8 cellular contexts compared by ENCODE assay signal in genomic region chr13:113742000-113742441, GRCh38. TPM values are rescaled to one million over a fixed set of nuclear protein-coding genes. Genes with fewer than 3 reads are reported as not detected.
DNase-seq lines count a peak whose midpoint lies in the region; ATAC-seq, FAIRE-seq and TF ChIP-seq lines count a peak whose summit lies in the region.

No MANE protein-coding gene starts in this region.

- no peaks in the 10 kb centered on the region for H3K79me2 ChIP-seq in H1 (ENCODE audit: control insufficient read depth in 1 of 2, insufficient read depth in 2 of 2, low read length in 2 of 2)
- no peaks in the 10 kb centered on the region for H3K79me2 ChIP-seq in neural progenitor cell (ENCODE audit: low read depth)

- TF ChIP-seq CTCF in RWPE1 (conservative IDR thresholded peaks at IDR 0.05; ENCODE audit: low read depth) (no peak), H1 (IDR thresholded peaks at IDR 0.05; ENCODE audit: control extremely low read depth in 1 of 3, insufficient read depth in 1 of 3, low read depth in 1 of 3, low read length in 3 of 3) (peak in 2 of 3 experiments; percentile 48 to 72; a peak in 3 of 4 replicates), neural progenitor cell (IDR thresholded peaks at IDR 0.05) (peak; percentile 49)

- H2BK120ac ChIP-seq in H1 (replicated peaks; ENCODE audit: low read depth, low read length), result no peak overlapping the region

- FAIRE-seq in H1 (lab: Jason Lieb, UNC), result peak; percentile 36

- H3K4me1 Mint-ChIP-seq in neural progenitor cell, result peaks cover 19% of the 10 kb centered on the region

- H4K20me1 ChIP-seq in BLaER1 treated with 17β-estradiol and CSF1 and Interleukin-3, amounts not matched to agents 10 nM and 100 nM, result peaks cover 0 to 64% (median 32%) of the 10 kb centered on the region in 11 experiments; a peak in 18 of 22 replicates
- no peaks in the 10 kb centered on the region for H4K20me1 ChIP-seq in H1 (replicated peaks in 1 of 2; ENCODE audit: control insufficient read depth in 1 of 2, insufficient read depth in 2 of 2, low read length in 2 of 2)
- no peaks in the 10 kb centered on the region for H4K20me1 ChIP-seq in neural progenitor cell (ENCODE audit: low read depth)

- H3K23ac ChIP-seq in H1 (ENCODE audit: insufficient read length), result no peak overlapping the region

- peak overlapping the region in 5 of 10 experiments; percentile 2 to 25 (median 8); a peak in 3 of 20 replicates for H3K4me3 ChIP-seq in BLaER1 treated with 17β-estradiol and CSF1 and Interleukin-3, amounts not matched to agents 10 nM and 100 nM
- H3K4me3 ChIP-seq in H1 (ENCODE audit: extremely low read depth in 1 of 4, insufficient read depth in 2 of 4, low read depth in 3 of 4, low read length in 4 of 4) (no peak overlapping the region), neural progenitor cell (no peak overlapping the region)

- H4K8ac ChIP-seq in H1 (ENCODE audit: extremely low read depth, insufficient read depth, low read length), result no peak overlapping the region

- DNase-seq in HCEC 1CT (peak; percentile 60), RWPE1 (ENCODE audit: low spot score) (peak; percentile 67), H1 (ENCODE audit: low read depth in 1 of 2, low spot score in 2 of 2) (no peak), neural progenitor cell (ENCODE audit: low spot score) (peak; percentile 53), NCI-H146 (lab: John Stamatoyannopoulos, UW) (no peak), DMS114 treated with DMSO at 0.1 percent for 48 hours (lab: John Stamatoyannopoulos, UW; ENCODE audit: unreplicated experiment) (no peak)

- H3K36me3 Mint-ChIP-seq in neural progenitor cell, result no peaks in the 10 kb centered on the region

- TF ChIP-seq RAD21 in H1 (IDR thresholded peaks at IDR 0.05 in 1 of 2, conservative IDR thresholded peaks at IDR 0.05 in 1 of 2; ENCODE audit: low read depth in 2 of 2, low read length in 2 of 2), result peak; percentile 24 to 42; a peak in 1 of 4 replicates

- H4K91ac ChIP-seq in H1 (replicated peaks; ENCODE audit: insufficient read length, low read length), result no peak overlapping the region

- H3F3A ChIP-seq in neural progenitor cell (ENCODE audit: low read depth), result peaks cover 10% of the 10 kb centered on the region

- no peak overlapping the region for H2BK15ac ChIP-seq in H1 (ENCODE audit: low read length)

- WGBS in H1 (ENCODE audit: extremely low coverage in 1 of 2, insufficient coverage in 1 of 2, insufficient read length in 1 of 2, insufficient replicate concordance in 2 of 2, low coverage in 1 of 2, low lambda C conversion rate in 2 of 2, missing lambda C conversion rate in 1 of 2), 2 experiments, result 62% methylated on average over 13 of the region's 15 CpGs; no CpG with 5 or more reads in 1 of the 2 experiments

- CTCF ChIA-PET in RWPE1 (lab: Yijun Ruan, JAX) (interaction anchor here (1.4 kb wide), 1 partner anchor 10 kb away, joined by 4 read pairs; no protein-coding TSS in a partner anchor), H1 (lab: Charles Lee; ENCODE audit: partially characterized antibody) (interaction anchor here (0.7 to 3.9 kb wide), 19 partner anchors 10 to 253 kb away, joined by 3 to 32 read pairs (median 5); no protein-coding TSS in a partner anchor)

- no peaks in the 10 kb centered on the region for H3K79me1 ChIP-seq in H1 (ENCODE audit: low read depth, low read length)

- H2BK20ac ChIP-seq in H1 (ENCODE audit: low read length), result no peak overlapping the region

- no peak overlapping the region for H2AK5ac ChIP-seq in H1 (ENCODE audit: low read depth, low read length)

- H2AFZ ChIP-seq in H1 (ENCODE audit: low read length) (no peak overlapping the region), neural progenitor cell (replicated peaks) (no peak overlapping the region)

- H3K18ac ChIP-seq in H1 (ENCODE audit: extremely low read depth, low read length), result no peak overlapping the region

- H3K4ac ChIP-seq in H1 (replicated peaks; ENCODE audit: insufficient read length, low read depth, low read length), result no peak overlapping the region

- no peak overlapping the region for H3K56ac ChIP-seq in H1 (replicated peaks; ENCODE audit: insufficient read length, low read depth, low read length)

- no peak overlapping the region for H3K4me3 Mint-ChIP-seq in neural progenitor cell

- no peak overlapping the region for H2BK5ac ChIP-seq in H1 (ENCODE audit: low read depth, low read length)

- H3K23me2 ChIP-seq in H1 (ENCODE audit: low read depth, low read length), result 0 out of 2 replicates have a peak, but pooled peaks cover 2% of the 10 kb centered on the region

- no peak overlapping the region for H4K5ac ChIP-seq in H1 (ENCODE audit: insufficient read length, low read depth, low read length)

- no peaks in the 10 kb centered on the region for H3K36me3 ChIP-seq in BLaER1 treated with 17β-estradiol and CSF1 and Interleukin-3, amounts not matched to agents 10 nM and 100 nM
- H3K36me3 ChIP-seq in H1 (ENCODE audit: control insufficient read depth in 2 of 4, insufficient read depth in 4 of 4, low read length in 3 of 4) (no peaks in the 10 kb centered on the region), neural progenitor cell (no peaks in the 10 kb centered on the region)

- POLR2A ChIA-PET in RWPE1 (lab: Yijun Ruan, JAX; ENCODE audit: low non-redundant PET) (no interaction called here), H1 (lab: Charles Lee; ENCODE audit: partially characterized antibody) (interaction anchor here (1.4 kb wide), 1 partner anchor 18 kb away, joined by 3 read pairs; no protein-coding TSS in a partner anchor)

- no peak overlapping the region for H2BK12ac ChIP-seq in H1 (ENCODE audit: low read depth, low read length)

- TF ChIP-seq POLR2A in H1 (IDR thresholded peaks at IDR 0.05; ENCODE audit: control extremely low read depth in 1 of 2, low read depth in 2 of 2, low read length in 2 of 2), result no peak

- no peak for TF ChIP-seq EP300 in H1 (IDR thresholded peaks at IDR 0.05; ENCODE audit: borderline replicate concordance in 1 of 2, low read depth in 2 of 2, low read length in 2 of 2)

- peaks cover 11% of the 10 kb centered on the region for H3K27me3 Mint-ChIP-seq in neural progenitor cell (ENCODE audit: insufficient read depth, low read depth)

- H3K4me2 ChIP-seq in BLaER1 treated with 17β-estradiol and CSF1 and Interleukin-3, amounts not matched to agents 10 nM and 100 nM, result peak overlapping the region; percentile 66 to 97 (median 89)
- H3K4me2 ChIP-seq in H1 (ENCODE audit: insufficient read depth in 1 of 2, low read depth in 2 of 2, low read length in 2 of 2) (no peak overlapping the region), neural progenitor cell (no peak overlapping the region)

- H3K27me3 ChIP-seq in BLaER1 treated with 17β-estradiol and CSF1 and Interleukin-3, amounts not matched to agents 10 nM and 100 nM, result peaks cover 15 to 81% (median 41%) of the 10 kb centered on the region in 11 experiments; a peak in 21 of 22 replicates
- H3K27me3 ChIP-seq in H1 (replicated peaks in 1 of 4; ENCODE audit: control insufficient read depth in 3 of 4, extremely low read depth in 1 of 4, insufficient read depth in 3 of 4, low read length in 3 of 4) (no peaks in the 10 kb centered on the region), neural progenitor cell (no peaks in the 10 kb centered on the region)

- peaks cover 2% of the 10 kb centered on the region for H3K9me3 Mint-ChIP-seq in neural progenitor cell

- H3K14ac ChIP-seq in H1 (ENCODE audit: insufficient read length), result no peak overlapping the region

- H3K4me1 ChIP-seq in BLaER1 treated with 17β-estradiol and CSF1 and Interleukin-3, amounts not matched to agents 10 nM and 100 nM, result peaks cover 48 to 69% (median 60%) of the 10 kb centered on the region in 10 experiments
- H3K4me1 ChIP-seq in H1 (replicated peaks in 1 of 4; ENCODE audit: control insufficient read depth in 3 of 4, insufficient read depth in 4 of 4, low read length in 3 of 4) (peaks cover 0 to 8% (median 3%) of the 10 kb centered on the region in 4 experiments; a peak in 3 of 7 replicates), neural progenitor cell (peaks cover 3% of the 10 kb centered on the region)

- ATAC-seq in HG02981 (IDR thresholded peaks at IDR 0.05; ENCODE audit: unreplicated experiment), result no peak

- H3K9me3 ChIP-seq in BLaER1 treated with 17β-estradiol and CSF1 and Interleukin-3, amounts not matched to agents 10 nM and 100 nM (replicated peaks in 1 of 11), result no peaks in the 10 kb centered on the region
- H3K9me3 ChIP-seq in H1 (ENCODE audit: insufficient read depth in 2 of 2, low read depth in 1 of 2, low read length in 1 of 2), result no peaks in the 10 kb centered on the region
- H3K9me3 ChIP-seq in neural progenitor cell (ENCODE audit: low read depth), result no peaks in the 10 kb centered on the region

- H3K27ac Mint-ChIP-seq in neural progenitor cell, result no peak overlapping the region

- peak overlapping the region in 1 of 11 experiments; percentile 23; a peak in 1 of 22 replicates for H3K27ac ChIP-seq in BLaER1 treated with 17β-estradiol and CSF1 and Interleukin-3, amounts not matched to agents 10 nM and 100 nM
- peak overlapping the region; percentile 78 for H3K27ac ChIP-seq in RWPE1
- no peak overlapping the region for H3K27ac ChIP-seq in H1 (ENCODE audit: low read depth, low read length)
- H3K27ac ChIP-seq in neural progenitor cell, result no peak overlapping the region

- peak overlapping the region in 5 of 11 experiments; percentile 11 to 41 (median 37); a peak in 6 of 22 replicates for H3K9ac ChIP-seq in BLaER1 treated with 17β-estradiol and CSF1 and Interleukin-3, amounts not matched to agents 10 nM and 100 nM
- H3K9ac ChIP-seq in H1 (replicated peaks in 1 of 4; ENCODE audit: extremely low read depth in 1 of 4, low read depth in 3 of 4, low read length in 3 of 4), result no peak overlapping the region
- no peak overlapping the region for H3K9ac ChIP-seq in neural progenitor cell

TF ChIP-seq in H1, 55 proteins besides CTCF, POLR2A, EP300 and RAD21 (continues in another document):
- no peak for TF ChIP-seq SRF (IDR thresholded peaks at IDR 0.05; ENCODE audit: low read depth, low read length)
- TF ChIP-seq TEAD4 (IDR thresholded peaks at IDR 0.05; ENCODE audit: low read depth, low read length), result peak; percentile 54; the same call in 1 of the 2 replicates
- 0 out of 2 replicates have a peak, but pooled peaks have one; percentile 53 for TF ChIP-seq ATF3 (IDR thresholded peaks at IDR 0.05; ENCODE audit: insufficient read depth, low read depth, low read length)

RNA-seq across cellular contexts. Expression of gene TMEM255B, which starts 17.0 kb away (rescaled TPM):
- 2.7 and 4.4 TPM in 2 replicates for total RNA-seq in H1 (2021; fragmentation: NEBNext Ultra II Directional; extraction: Animal tissue kit (Norgen Biotek cat#: 25700))
- polyA plus RNA-seq in H1 (2011; rRNA removed), result 3.4 and 5.0 TPM in 2 replicates
- 4.2 TPM for polyA plus RNA-seq in H1 (2011; cell fraction: cytosol; rRNA removed)
- polyA plus RNA-seq in H1 (2011; cell fraction: nucleus; rRNA removed), result 7.2 TPM
- 3.0 to 4.2 TPM (median 3.7 TPM) in 4 replicates for polyA plus RNA-seq in H1 (2012, experiment 1 of 2)
- 1.4 TPM for polyA plus RNA-seq in H1 (2012, experiment 2 of 2)
- 1.6 TPM for polyA plus RNA-seq in H1 (2013, experiment 1 of 2)
- 2.3 TPM for polyA plus RNA-seq in H1 (2013, experiment 2 of 2)
- polyA minus RNA-seq in H1 (2011; rRNA and poly(A)+ RNA removed), result 0.50 and 1.6 TPM in 2 replicates
- 2.0 TPM for polyA minus RNA-seq in H1 (2011; cell fraction: cytosol; rRNA and poly(A)+ RNA removed)
- 2.2 TPM for polyA minus RNA-seq in H1 (2011; cell fraction: nucleus; rRNA and poly(A)+ RNA removed)
- total RNA-seq in neural progenitor cell (ENCODE audit: low replicate concordance), result 0.26 and 1.8 TPM in 2 replicates

Comparison
In these comparisons a context has a peak if more than half of its experiments do, and no peak if none do; other contexts are left out.
1. H3K4me2 ChIP-seq: peak in BLaER1 treated with 17β-estradiol and CSF1 and Interleukin-3, amounts not matched to agents 10 nM and 100 nM (11 of 11); none in H1 (0 of 2) and neural progenitor cell (single experiment).
2. DNase-seq: peak in HCEC 1CT (single experiment), RWPE1 (single experiment) and neural progenitor cell (single experiment); none in H1 (0 of 2), NCI-H146 (single experiment) and DMS114 treated with DMSO at 0.1 percent for 48 hours (single experiment).